In genomic region chr11:34068098-34068497, GRCh38 we compare ENCODE assay signal across 9 cellular contexts. TPM values are rescaled to one million over a fixed set of nuclear protein-coding genes. Genes with fewer than 3 reads are reported as not detected.
DNase-seq lines count a peak whose midpoint lies in the region; ATAC-seq, FAIRE-seq and TF ChIP-seq lines count a peak whose summit lies in the region.
"Had no signal": no experiment of that assay in that cellular context is flagged by ENCODE, and none has a peak within 500 bp of the region (broad histone marks: within the 10 kb centered on the region; RNA-seq: fewer than 3 reads in every experiment).

No MANE protein-coding gene starts in this region.

- H3K27me3 ChIP-seq in DND-41 (ENCODE audit: insufficient read depth, low read length, poor library complexity) (no peaks in the 10 kb centered on the region), bronchial epithelial cell (ENCODE audit: control insufficient read depth, insufficient read depth, low read length) (no peaks in the 10 kb centered on the region)

- H4K20me1 ChIP-seq in DND-41 (ENCODE audit: insufficient read depth, low read length) = peaks cover 91% of the 10 kb centered on the region

- FAIRE-seq in bronchial epithelial cell (lab: Jason Lieb, UNC) = peak; percentile 82

- H3K4me3 ChIP-seq in DND-41 (ENCODE audit: low read depth in 1 of 2, low read length in 2 of 2) (no peak overlapping the region), bronchial epithelial cell (ENCODE audit: low read depth, low read length) (no peak overlapping the region), mucosa of descending colon (no peak overlapping the region)

- H3K4me1 ChIP-seq in DND-41 (ENCODE audit: insufficient read depth, low read length) (0 out of 2 replicates have a peak, but pooled peaks cover 2% of the 10 kb centered on the region), mucosa of descending colon (ENCODE audit: low read depth) (peaks cover 31% of the 10 kb centered on the region)

- no peak for DNase-seq in DND-41
- peak; percentile 73 for DNase-seq in M059J (ENCODE audit: low read depth)
- DNase-seq in bronchial epithelial cell (ENCODE audit: low read depth) = no peak
- no peak for DNase-seq in mucosa of descending colon
- no peak for DNase-seq in NCI-H1436 (lab: John Stamatoyannopoulos, UW)
- DNase-seq in SIG-M5 treated with dmso at 0.1 percent for 504 hours (lab: John Stamatoyannopoulos, UW; ENCODE audit: unreplicated experiment) = no peak
- DNase-seq in NCI-H1417 (lab: John Stamatoyannopoulos, UW) = no peak
- DNase-seq: stimulated activated CD4-positive, alpha-beta T cell treated with anti-CD3 and anti-CD28 coated beads, Interleukin-12 subunit alpha, Interleukin-12 subunit beta, amount 100 ng/mL, for 4 hours had no signal

- H3K36me3 ChIP-seq in DND-41 (ENCODE audit: insufficient read depth, low read length) (peaks cover 75% of the 10 kb centered on the region), bronchial epithelial cell (ENCODE audit: control insufficient read depth, insufficient read depth, low read length) (peaks cover 1% of the 10 kb centered on the region), mucosa of descending colon (ENCODE audit: low read depth) (no peaks in the 10 kb centered on the region)

- ATAC-seq in DND-41 (ENCODE audit: insufficient read depth, low read depth) (0 out of 3 replicates have a peak, but pooled peaks have one; percentile 4), mucosa of descending colon (peak; percentile 45), GM18873 (IDR thresholded peaks at IDR 0.05; ENCODE audit: low FRiP score, unreplicated experiment) (no peak)

- no peak overlapping the region for H3K4me2 ChIP-seq in DND-41 (ENCODE audit: insufficient read depth, low read length)

- H3K9me3 ChIP-seq in DND-41 (ENCODE audit: insufficient read depth, low read length, severe bottlenecking) (no peaks in the 10 kb centered on the region), mucosa of descending colon (no peaks in the 10 kb centered on the region)

- no peak overlapping the region for H2AFZ ChIP-seq in DND-41 (ENCODE audit: low read depth, low read length)

- peaks cover 100% of the 10 kb centered on the region for H3K79me2 ChIP-seq in DND-41 (ENCODE audit: insufficient read depth, low read length)

- TF ChIP-seq CTCF in DND-41 (IDR thresholded peaks at IDR 0.05; ENCODE audit: borderline replicate concordance, extremely low read depth, low read length, poor library complexity, severe bottlenecking) (no peak), bronchial epithelial cell (IDR thresholded peaks at IDR 0.05; ENCODE audit: insufficient read depth, low read length, severe bottlenecking) (no peak), mucosa of descending colon (IDR thresholded peaks at IDR 0.05) (no peak)

- intact Hi-C loops in mucosa of descending colon (cut with DNase I, micrococcal nuclease) = no loop called here

- H3K9ac ChIP-seq in DND-41 (ENCODE audit: low read depth, low read length) = no peak overlapping the region

- no peak overlapping the region for H3K27ac ChIP-seq in DND-41 (ENCODE audit: low read length)

RNA-seq across cellular contexts. Expression of gene CAPRIN1, which starts 16.6 kb away (rescaled TPM):
- total RNA-seq in M059J (2014; rRNA removed; shearing (Covaris generic)) = 172 and 283 TPM in 2 replicates
- 97.9 and 115 TPM in 2 replicates for total RNA-seq in bronchial epithelial cell
- 100 to 1,000 TPM; 157 to 175 (median 172) TPM for total RNA-seq in mucosa of descending colon

RNA-seq across cellular contexts. Expression of gene NAT10, which starts 37.3 kb away (rescaled TPM):
- total RNA-seq in M059J (2014; rRNA removed; shearing (Covaris generic)) = 22.5 and 40.3 TPM in 2 replicates
- total RNA-seq in bronchial epithelial cell = 14.0 and 16.3 TPM in 2 replicates
- total RNA-seq in mucosa of descending colon = 10 to 100 TPM; 29.6 to 34.4 (median 30.7) TPM
